In the genomic region with DNA sequence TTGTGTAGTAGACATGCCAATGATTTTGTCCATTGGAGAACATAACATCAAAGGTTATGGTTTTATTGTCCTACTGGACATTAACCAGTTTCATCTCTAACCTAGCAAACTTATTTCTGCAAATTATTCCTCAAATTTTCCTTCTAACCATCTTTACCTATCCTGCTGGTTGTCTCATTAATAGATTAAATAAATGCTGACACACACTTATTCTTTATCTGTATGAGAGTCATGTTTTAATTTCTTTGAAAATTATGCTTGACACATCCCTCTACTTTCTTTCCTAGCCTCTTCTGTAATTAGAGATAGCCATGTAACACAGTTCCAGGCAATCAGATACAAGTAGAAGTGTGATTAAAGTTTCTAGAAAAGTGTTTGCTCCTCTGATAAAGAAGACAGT, we compare ENCODE assay signal across 21 cellular contexts.
DNase-seq lines count a peak whose midpoint lies in the region; ATAC-seq, FAIRE-seq and TF ChIP-seq lines count a peak whose summit lies in the region.
"Had no signal": no experiment of that assay in that cellular context is flagged by ENCODE, and none has a peak within 500 bp of the region (broad histone marks: within the 10 kb centered on the region; RNA-seq: fewer than 3 reads in every experiment).

No MANE protein-coding gene starts in this region.

- no peak for TF ChIP-seq RAD21 in A549 (conservative IDR thresholded peaks at IDR 0.05 in 1 of 2, IDR thresholded peaks at IDR 0.05 in 1 of 2)
- no peak for TF ChIP-seq RAD21 in IMR-90 (IDR thresholded peaks at IDR 0.05; ENCODE audit: low read length)
- no peak for TF ChIP-seq RAD21 in H1 (IDR thresholded peaks at IDR 0.05 in 1 of 2, conservative IDR thresholded peaks at IDR 0.05 in 1 of 2; ENCODE audit: low read depth in 2 of 2, low read length in 2 of 2)

- H3K79me1 ChIP-seq in IMR-90 (ENCODE audit: low read depth in 1 of 2, low read length in 2 of 2) (no peaks in the 10 kb centered on the region), H1 (ENCODE audit: low read depth, low read length) (no peaks in the 10 kb centered on the region)

- no peak overlapping the region for H2BK12ac ChIP-seq in H1 (ENCODE audit: low read depth, low read length)

- H3K56ac ChIP-seq in IMR-90 (ENCODE audit: extremely low read depth, insufficient read depth, low read length) (no peak overlapping the region), H1 (replicated peaks; ENCODE audit: insufficient read length, low read depth, low read length) (no peak overlapping the region)

- TF ChIP-seq CTCF in A549 (IDR thresholded peaks at IDR 0.05) (no peak), IMR-90 (conservative IDR thresholded peaks at IDR 0.05; ENCODE audit: low read depth, low read length) (no peak), H1 (IDR thresholded peaks at IDR 0.05; ENCODE audit: control extremely low read depth in 1 of 3, insufficient read depth in 1 of 3, low read depth in 1 of 3, low read length in 3 of 3) (no peak)

- CTCF ChIA-PET in A549 (lab: Yijun Ruan, JAX) (interaction anchor here (1.0 kb wide), 1 partner anchor 10 kb away, joined by 3 read pairs; no protein-coding TSS in a partner anchor), IMR-90 (lab: Yijun Ruan, JAX) (interaction anchor here (2.2 kb wide), 1 partner anchor 10 kb away, joined by 6 read pairs; no protein-coding TSS in a partner anchor), H1 (lab: Charles Lee; ENCODE audit: partially characterized antibody) (interaction anchor here (0.9 to 2.3 kb wide), 2 partner anchors 11 to 230 kb away, joined by 3 to 15 read pairs; no protein-coding TSS in a partner anchor)

- no peak for DNase-seq in A549 (ENCODE audit: low read depth in 1 of 2, low spot score in 1 of 2)
- DNase-seq in IMR-90 = no peak
- no peak for DNase-seq in H1 (ENCODE audit: low read depth in 1 of 2, low spot score in 2 of 2)
- DNase-seq in activated gamma-delta T cell (lab: John Stamatoyannopoulos, UW) = no peak
- no peak for DNase-seq in NCI-H2107 treated with DMSO at 0.1 percent for 48 hours (lab: John Stamatoyannopoulos, UW; ENCODE audit: unreplicated experiment)
- no peak for DNase-seq in activated CD4-positive, alpha-beta T cell treated with anti-CD3 and anti-CD28 coated beads for 48 hours
- DNase-seq: 8988T; AML-193; Caco-2; Calu3; CD4-positive, alpha-beta T cell; CD8-positive, alpha-beta T cell; DMS79 treated with DMSO at 0.1 percent for 48 hours; GF-D8 had no signal

- H2BK20ac ChIP-seq in IMR-90 (ENCODE audit: low read depth, low read length) = no peak overlapping the region
- no peak overlapping the region for H2BK20ac ChIP-seq in H1 (ENCODE audit: low read length)

- ATAC-seq in A549 = no peak
- no peak for ATAC-seq in IMR-90 (ENCODE audit: low read depth)
- ATAC-seq: CD8-positive, alpha-beta T cell had no signal

- H3K36me3 ChIP-seq in IMR-90 (ENCODE audit: control insufficient read depth, insufficient read depth, low read length) = no peaks in the 10 kb centered on the region
- H3K36me3 ChIP-seq in H1 (ENCODE audit: control insufficient read depth in 2 of 4, insufficient read depth in 4 of 4, low read length in 3 of 4) = no peaks in the 10 kb centered on the region
- H3K36me3 ChIP-seq: BLaER1 treated with 17β-estradiol and CSF1 and Interleukin-3, amounts not matched to agents 10 nM and 100 nM had no signal

- H3K4me2 ChIP-seq in A549 (no peak overlapping the region), IMR-90 (ENCODE audit: low read depth, low read length) (no peak overlapping the region), H1 (ENCODE audit: insufficient read depth in 1 of 2, low read depth in 2 of 2, low read length in 2 of 2) (no peak overlapping the region)
- H3K4me2 ChIP-seq: BLaER1 treated with 17β-estradiol and CSF1 and Interleukin-3, amounts not matched to agents 10 nM and 100 nM had no signal

- H2BK15ac ChIP-seq in IMR-90 (ENCODE audit: low read depth, low read length) (no peak overlapping the region), H1 (ENCODE audit: low read length) (no peak overlapping the region)

- H4K5ac ChIP-seq in IMR-90 (ENCODE audit: low read depth, low read length) (no peak overlapping the region), H1 (ENCODE audit: insufficient read length, low read depth, low read length) (no peak overlapping the region)

- dilution Hi-C loops in IMR-90 (cut with HindIII; ENCODE audit: low sequenced_read_pairs, unreplicated experiment) = no loop called here

- H3K4me1 ChIP-seq in A549 (no peaks in the 10 kb centered on the region), IMR-90 (ENCODE audit: control insufficient read depth, insufficient read depth, low read length) (no peaks in the 10 kb centered on the region), H1 (replicated peaks in 1 of 4; ENCODE audit: control insufficient read depth in 3 of 4, insufficient read depth in 4 of 4, low read length in 3 of 4) (no peaks in the 10 kb centered on the region)
- H3K4me1 ChIP-seq: Caco-2 had no signal

- TF ChIP-seq EP300 in A549 (IDR thresholded peaks at IDR 0.05) (no peak), H1 (IDR thresholded peaks at IDR 0.05; ENCODE audit: borderline replicate concordance in 1 of 2, low read depth in 2 of 2, low read length in 2 of 2) (no peak)

- no peak overlapping the region for H2BK120ac ChIP-seq in IMR-90 (ENCODE audit: low read depth, low read length)
- H2BK120ac ChIP-seq in H1 (replicated peaks; ENCODE audit: low read depth, low read length) = no peak overlapping the region

- H3K18ac ChIP-seq in IMR-90 (ENCODE audit: low read depth, low read length) (no peak overlapping the region), H1 (ENCODE audit: extremely low read depth, low read length) (no peak overlapping the region)

- H3K23me2 ChIP-seq in H1 (ENCODE audit: low read depth, low read length) = no peaks in the 10 kb centered on the region; the same call in 1 of the 2 replicates

- H3K9me1 ChIP-seq in IMR-90 (ENCODE audit: insufficient read depth, low read length) = no peaks in the 10 kb centered on the region

- no peak overlapping the region for H2BK5ac ChIP-seq in IMR-90 (ENCODE audit: low read depth, low read length, poor library complexity, severe bottlenecking)
- H2BK5ac ChIP-seq in H1 (ENCODE audit: low read depth, low read length) = no peak overlapping the region

- no peak overlapping the region for H2AK9ac ChIP-seq in IMR-90 (replicated peaks; ENCODE audit: low read depth, low read length, poor library complexity)

- TF ChIP-seq POLR2A in A549 (IDR thresholded peaks at IDR 0.05; ENCODE audit: low read length) = no peak
- no peak for TF ChIP-seq POLR2A in IMR-90 (IDR thresholded peaks at IDR 0.05; ENCODE audit: low read depth, low read length)
- TF ChIP-seq POLR2A in H1 (IDR thresholded peaks at IDR 0.05; ENCODE audit: control extremely low read depth in 1 of 2, low read depth in 2 of 2, low read length in 2 of 2) = no peak

- intact Hi-C loops in IMR-90 (cut with micrococcal nuclease) = no loop called here

- H3K9me3 ChIP-seq in A549 (no peaks in the 10 kb centered on the region), IMR-90 (ENCODE audit: control insufficient read depth, insufficient read depth, low read length) (no peaks in the 10 kb centered on the region), H1 (ENCODE audit: insufficient read depth in 2 of 2, low read depth in 1 of 2, low read length in 1 of 2) (no peaks in the 10 kb centered on the region)
- H3K9me3 ChIP-seq: BLaER1 treated with 17β-estradiol and CSF1 and Interleukin-3, amounts not matched to agents 10 nM and 100 nM; Caco-2 had no signal

- H4K20me1 ChIP-seq in IMR-90 (ENCODE audit: insufficient read depth, low read length) (no peaks in the 10 kb centered on the region), H1 (replicated peaks in 1 of 2; ENCODE audit: control insufficient read depth in 1 of 2, insufficient read depth in 2 of 2, low read length in 2 of 2) (no peaks in the 10 kb centered on the region)
- H4K20me1 ChIP-seq: BLaER1 treated with 17β-estradiol and CSF1 and Interleukin-3, amounts not matched to agents 10 nM and 100 nM had no signal

- H3K9ac ChIP-seq in IMR-90 (ENCODE audit: low read depth, low read length) (no peak overlapping the region), H1 (replicated peaks in 1 of 4; ENCODE audit: extremely low read depth in 1 of 4, low read depth in 3 of 4, low read length in 3 of 4) (no peak overlapping the region)
- H3K9ac ChIP-seq: BLaER1 treated with 17β-estradiol and CSF1 and Interleukin-3, amounts not matched to agents 10 nM and 100 nM had no signal

- no peak overlapping the region for H3K14ac ChIP-seq in IMR-90 (replicated peaks; ENCODE audit: low read depth, low read length)
- H3K14ac ChIP-seq in H1 (ENCODE audit: insufficient read length) = no peak overlapping the region

- no peak overlapping the region for H4K8ac ChIP-seq in IMR-90 (ENCODE audit: low read depth in 2 of 2, low read length in 2 of 2)
- H4K8ac ChIP-seq in H1 (ENCODE audit: extremely low read depth, insufficient read depth, low read length) = no peak overlapping the region

- H3K27ac ChIP-seq in A549 (no peak overlapping the region), IMR-90 (ENCODE audit: insufficient read depth, low read length) (no peak overlapping the region), H1 (ENCODE audit: low read depth, low read length) (no peak overlapping the region)
- H3K27ac ChIP-seq: BLaER1 treated with 17β-estradiol and CSF1 and Interleukin-3, amounts not matched to agents 10 nM and 100 nM; C4-2B had no signal

- no peaks in the 10 kb centered on the region for H3K79me2 ChIP-seq in H1 (ENCODE audit: control insufficient read depth in 1 of 2, insufficient read depth in 2 of 2, low read length in 2 of 2)

- POLR2A ChIA-PET in A549 (lab: Yijun Ruan, JAX) = no interaction called here
- POLR2A ChIA-PET in IMR-90 (lab: Charles Lee; ENCODE audit: unreplicated experiment) = no interaction called here
- POLR2A ChIA-PET in H1 (lab: Charles Lee; ENCODE audit: partially characterized antibody) = no interaction called here

- FAIRE-seq in A549 (lab: Jason Lieb, UNC) (no peak), H1 (lab: Jason Lieb, UNC) (no peak)
- FAIRE-seq: A204.1, D721Med, G401.6, GM12891, GM19239 had no signal

- no peak overlapping the region for H2AFZ ChIP-seq in IMR-90 (replicated peaks; ENCODE audit: low read length, poor library complexity)
- H2AFZ ChIP-seq in H1 (ENCODE audit: low read length) = no peak overlapping the region

- no peak overlapping the region for H4K91ac ChIP-seq in IMR-90 (ENCODE audit: insufficient read depth, low read depth, low read length)
- no peak overlapping the region for H4K91ac ChIP-seq in H1 (replicated peaks; ENCODE audit: insufficient read length, low read length)

- H3K27me3 ChIP-seq in IMR-90 (ENCODE audit: control insufficient read depth, insufficient read depth, low read length) = no peaks in the 10 kb centered on the region
- no peaks in the 10 kb centered on the region; a peak in 1 of 7 replicates for H3K27me3 ChIP-seq in H1 (replicated peaks in 1 of 4; ENCODE audit: control insufficient read depth in 3 of 4, extremely low read depth in 1 of 4, insufficient read depth in 3 of 4, low read length in 3 of 4)
- H3K27me3 ChIP-seq: BLaER1 treated with 17β-estradiol and CSF1 and Interleukin-3, amounts not matched to agents 10 nM and 100 nM had no signal

- in situ Hi-C loops in IMR-90 (cut with MboI; ENCODE audit: low sequenced_read_pairs) = no loop called here

- H3K4me3 ChIP-seq in A549 (no peak overlapping the region), IMR-90 (ENCODE audit: insufficient read depth, low read depth, low read length) (no peak overlapping the region), H1 (ENCODE audit: extremely low read depth in 1 of 4, insufficient read depth in 2 of 4, low read depth in 3 of 4, low read length in 4 of 4) (no peak overlapping the region)
- H3K4me3 ChIP-seq: BLaER1 treated with 17β-estradiol and CSF1 and Interleukin-3, amounts not matched to agents 10 nM and 100 nM had no signal

- H3K23ac ChIP-seq in IMR-90 (ENCODE audit: low read depth, low read length) = no peak overlapping the region
- H3K23ac ChIP-seq in H1 (ENCODE audit: insufficient read length) = no peak overlapping the region

- no peak overlapping the region for H3K4ac ChIP-seq in IMR-90 (ENCODE audit: low read depth, low read length)
- no peak overlapping the region for H3K4ac ChIP-seq in H1 (replicated peaks; ENCODE audit: insufficient read length, low read depth, low read length)

- no TSS peak for BruUV-seq in IMR-90 (replicated peaks; lab: Mats Ljungman, UMichigan)

- H2AK5ac ChIP-seq in IMR-90 (ENCODE audit: low read depth, low read length) (no peak overlapping the region), H1 (ENCODE audit: low read depth, low read length) (no peak overlapping the region)
